ENCODE assay signal across 8 cellular contexts in genomic region chr17:81517339-81518112, GRCh38. TPM values are rescaled to one million over a fixed set of nuclear protein-coding genes. Genes with fewer than 3 reads are reported as not detected.
DNase-seq lines count a peak whose midpoint lies in the region; ATAC-seq and TF ChIP-seq lines count a peak whose summit lies in the region.

No MANE protein-coding gene starts in this region.

- no peak for TF ChIP-seq POLR2A in NB4 (IDR thresholded peaks at IDR 0.05; ENCODE audit: extremely low read depth, insufficient read length)

- H3K36me3 Mint-ChIP-seq in endothelial cell (ENCODE audit: low read depth, unreplicated experiment), result peaks cover 4% of the 10 kb centered on the region

- peak overlapping the region; percentile 62 for H3K4me3 Mint-ChIP-seq in endothelial cell (ENCODE audit: unreplicated experiment)

- peak; percentile 35 for ATAC-seq in GM19455 (IDR thresholded peaks at IDR 0.05; ENCODE audit: unreplicated experiment)
- ATAC-seq in sciatic nerve, result no peak

- intact Hi-C loops in sciatic nerve (cut with DNase I), result no loop called here

- no peak for TF ChIP-seq CTCF in NB4 (IDR thresholded peaks at IDR 0.05; ENCODE audit: low read depth, low read length)
- no peak for TF ChIP-seq CTCF in endothelial cell (IDR thresholded peaks at IDR 0.05; ENCODE audit: unreplicated experiment)

- peaks cover 12% of the 10 kb centered on the region for H3K4me1 Mint-ChIP-seq in endothelial cell (ENCODE audit: unreplicated experiment)

- H3K27me3 Mint-ChIP-seq in endothelial cell (ENCODE audit: unreplicated experiment), result peaks cover 26% of the 10 kb centered on the region

- no peak overlapping the region for H3K27ac Mint-ChIP-seq in endothelial cell (ENCODE audit: unreplicated experiment)

- no peak overlapping the region for H3K4me3 ChIP-seq in NB4 (ENCODE audit: low read depth, low read length)

- H3K9me3 Mint-ChIP-seq in endothelial cell (ENCODE audit: unreplicated experiment), result no peaks in the 10 kb centered on the region

- DNase-seq in COLO668 (lab: John Stamatoyannopoulos, UW; ENCODE audit: unreplicated experiment) (peak; percentile 21), NB4 (ENCODE audit: low read depth) (peak; percentile 87), endothelial cell (ENCODE audit: low spot score) (no peak), sciatic nerve (ENCODE audit: low spot score) (peak; percentile 63), RPMI8226 (no peak), NCI-H446 treated with DMSO at 0.1 percent for 48 hours (lab: John Stamatoyannopoulos, UW) (no peak)
- DNase-seq in effector CD4-positive, alpha-beta T cell, result no peak

RNA-seq across cellular contexts. Expression of gene ACTG1, which starts 4.9 kb away (rescaled TPM):
- total RNA-seq in endothelial cell (ENCODE audit: unreplicated experiment) (4,184 TPM), sciatic nerve (2,552 TPM)

RNA-seq across cellular contexts. Expression of gene FSCN2, which starts 10.7 kb away (rescaled TPM):
- 1.5 TPM for total RNA-seq in endothelial cell (ENCODE audit: unreplicated experiment)
- 1.6 TPM for total RNA-seq in sciatic nerve

RNA-seq across cellular contexts. Expression of gene FAAP100, which starts 34.6 kb away (rescaled TPM):
- total RNA-seq in endothelial cell (ENCODE audit: unreplicated experiment) (40.6 TPM), sciatic nerve (20.0 TPM)

Comparison
In these comparisons a context has a peak if more than half of its experiments do, and no peak if none do; other contexts are left out.
1. DNase-seq: peak in COLO668 (single experiment), NB4 (single experiment) and sciatic nerve (single experiment); none in endothelial cell (single experiment), RPMI8226 (single experiment), NCI-H446 treated with DMSO at 0.1 percent for 48 hours (single experiment) and effector CD4-positive, alpha-beta T cell (single experiment).